ENCODE assay signal across 7 cellular contexts in the genomic region with DNA sequence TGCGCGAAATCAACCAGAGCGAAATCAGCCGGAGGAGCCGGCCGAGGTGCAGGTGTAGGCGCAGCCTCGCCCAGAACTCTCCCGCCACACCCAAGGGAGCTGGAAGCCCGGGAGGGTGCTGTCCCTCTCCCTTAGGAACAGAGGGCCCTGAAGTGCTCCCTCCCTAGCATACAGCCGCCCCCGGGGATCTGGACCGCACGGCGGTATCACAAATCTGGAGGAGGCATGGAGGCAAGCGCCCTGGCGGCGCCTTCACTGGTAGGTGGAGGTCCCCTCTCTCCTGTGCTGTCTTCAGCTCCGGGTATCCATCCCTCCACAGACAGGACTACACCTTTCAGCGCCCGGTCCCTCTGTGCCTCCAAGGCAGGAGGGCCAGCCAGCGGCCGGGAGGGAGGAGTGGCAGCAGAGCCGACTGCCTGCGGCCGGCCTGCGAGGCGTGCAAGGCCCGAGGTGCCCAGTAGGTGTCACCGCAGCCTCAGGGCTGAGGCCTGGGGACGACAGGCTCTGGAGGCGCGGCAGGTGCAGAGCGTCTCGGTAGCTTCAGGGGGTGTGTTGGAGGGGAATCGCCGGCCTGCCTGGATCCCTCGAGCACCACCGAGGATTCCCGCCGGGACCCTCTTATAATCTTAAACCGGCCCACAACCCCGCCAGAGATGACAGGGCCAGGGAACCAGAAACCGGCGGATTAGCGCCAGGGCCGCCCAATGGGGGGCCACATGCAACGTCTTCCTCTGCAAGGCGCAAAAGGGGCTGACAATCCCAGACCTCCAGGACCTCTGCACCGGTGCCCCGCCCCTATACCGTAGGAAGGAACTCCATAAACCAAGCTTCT. TPM values are rescaled to one million over a fixed set of nuclear protein-coding genes. Genes with fewer than 3 reads are reported as not detected.
DNase-seq lines count a peak whose midpoint lies in the region; ATAC-seq, FAIRE-seq and TF ChIP-seq lines count a peak whose summit lies in the region.

No MANE protein-coding gene starts in this region.

- TF ChIP-seq EP300 in HepG2 (IDR thresholded peaks at IDR 0.05; ENCODE audit: low read depth in 2 of 2, low read length in 2 of 2) (no peak), HepG2 (CRISPR knock-in tag; IDR thresholded peaks at IDR 0.05; ENCODE audit: borderline replicate concordance) (no peak)

- POLR2A ChIA-PET in HepG2 (lab: Yijun Ruan, JAX): interaction anchor here (0.9 to 4.5 kb wide), 11 partner anchors 13 to 237 kb away, joined by 3 to 38 read pairs (median 5); a partner anchor contains a TSS

- no peaks in the 10 kb centered on the region for H3K36me3 ChIP-seq in HepG2 (replicated peaks in 1 of 2; ENCODE audit: control insufficient read depth in 1 of 2, insufficient read depth in 2 of 2, low read length in 2 of 2)

- H3K27ac Mint-ChIP-seq in chondrocyte (ENCODE audit: unreplicated experiment): no peak overlapping the region

- no peak for TF ChIP-seq POLR2A in HepG2 (IDR thresholded peaks at IDR 0.05; ENCODE audit: insufficient read depth in 1 of 2, low read depth in 2 of 2, low read length in 2 of 2)

- intact Hi-C loops in HepG2 (cut with micrococcal nuclease; ENCODE audit: unreplicated experiment): loop anchor here (1.0 to 5.0 kb wide), 5 partner anchors 13 to 239 kb away; no protein-coding TSS in a partner anchor

- ATAC-seq in GM18511 (IDR thresholded peaks at IDR 0.05; ENCODE audit: unreplicated experiment) (peak; percentile 91), HG03025 (IDR thresholded peaks at IDR 0.05; ENCODE audit: low FRiP score, unreplicated experiment) (peak; percentile 72), HepG2 (peak; percentile 78)

- H3K4me1 Mint-ChIP-seq in chondrocyte (ENCODE audit: low read depth): peaks cover 21% of the 10 kb centered on the region

- H3K9me3 Mint-ChIP-seq in chondrocyte (ENCODE audit: low read depth): no peaks in the 10 kb centered on the region

- H3K4me1 ChIP-seq in HepG2 (ENCODE audit: insufficient read depth, low read length): peaks cover 23% of the 10 kb centered on the region

- peaks cover 56% of the 10 kb centered on the region for H3K27me3 Mint-ChIP-seq in chondrocyte (ENCODE audit: low read depth)

- DNase-seq in NCI-H2171 treated with DMSO at 0.1 percent for 48 hours (lab: John Stamatoyannopoulos, UW): peak; percentile 64
- DNase-seq in activated CD4-positive, alpha-beta T cell treated with anti-CD3 and anti-CD28 coated beads for 24 hours (ENCODE audit: low read depth in 2 of 2): peak; percentile 66 to 80
- DNase-seq in chondrocyte (ENCODE audit: low spot score): no peak
- peak; percentile 62 for DNase-seq in HepG2 (ENCODE audit: low spot score)
- DNase-seq in stimulated activated CD4-positive, alpha-beta T cell treated with anti-CD3 and anti-CD28 coated beads, Interleukin-4, amount 100 ng/mL, for 24 hours: peak; percentile 79

- TF ChIP-seq CTCF in chondrocyte (IDR thresholded peaks at IDR 0.05): peak; percentile 93
- peak; percentile 100 for TF ChIP-seq CTCF in HepG2 (CRISPR knock-in tag; IDR thresholded peaks at IDR 0.05)

- peak; percentile 100 for TF ChIP-seq RAD21 in HepG2 (CRISPR knock-in tag; IDR thresholded peaks at IDR 0.05)

- peak overlapping the region; percentile 93 for H3K4me2 ChIP-seq in HepG2 (ENCODE audit: low read depth, low read length)

- 39% methylated on average over 32 of the region's 52 CpGs for WGBS in HepG2 (ENCODE audit: low lambda C conversion rate)

- peak; percentile 62 for FAIRE-seq in HepG2 (lab: Jason Lieb, UNC)

- peaks cover 10% of the 10 kb centered on the region; the same call in 1 of the 2 replicates for H4K20me1 ChIP-seq in HepG2 (ENCODE audit: insufficient read depth, low read length)

- H3K9me3 ChIP-seq in HepG2 (ENCODE audit: low read length): no peaks in the 10 kb centered on the region

- H3K27me3 ChIP-seq in HepG2 (ENCODE audit: control insufficient read depth in 1 of 2, insufficient read depth in 2 of 2, low read length in 2 of 2): peaks cover 14 to 41% of the 10 kb centered on the region in 2 experiments; a peak in 4 of 5 replicates

- BruUV-seq in HepG2 (replicated peaks; lab: Mats Ljungman, UMichigan): no TSS peak

- H2AFZ ChIP-seq in HepG2 (ENCODE audit: low read length): no peak overlapping the region

- in situ Hi-C loops in HepG2 (cut with HindIII; ENCODE audit: extremely low pct_ligation_motif_present, low pct_unique_long_range_greater_than_20kb): loop anchor here (5.0 kb wide), 2 partner anchors 59 to 99 kb away; no protein-coding TSS in a partner anchor

- H3K4me3 ChIP-seq in HepG2 (replicated peaks in 1 of 3; ENCODE audit: insufficient read depth in 1 of 3, low read depth in 2 of 3, low read length in 3 of 3): peak overlapping the region; percentile 29 to 70 (median 50); a peak in 4 of 6 replicates

- no peak overlapping the region for H3K9ac ChIP-seq in HepG2 (ENCODE audit: insufficient read depth, low read depth, low read length)

- peak overlapping the region; percentile 25 for H3K4me3 Mint-ChIP-seq in chondrocyte (ENCODE audit: unreplicated experiment)

- H3K27ac ChIP-seq in HepG2 (ENCODE audit: extremely low read length, insufficient read depth, low read length): no peak overlapping the region

- H3K79me2 ChIP-seq in HepG2 (ENCODE audit: insufficient read depth, low read length): no peaks in the 10 kb centered on the region

- CTCF ChIA-PET in HepG2 (lab: Yijun Ruan, JAX; ENCODE audit: low intra/inter-chr PET ratio, low total read pairs): interaction anchor here (0.6 to 4.3 kb wide), 10 partner anchors 15 to 241 kb away, joined by 3 to 82 read pairs (median 6); a partner anchor contains a TSS

- H3K36me3 Mint-ChIP-seq in chondrocyte (ENCODE audit: low read depth): peaks cover 2% of the 10 kb centered on the region

RNA-seq across cellular contexts. Expression of a gene that starts 2.8 kb away (rescaled TPM):
- total RNA-seq in chondrocyte: 0.19 TPM in 1 of 3 replicates, not detected in the others
- total RNA-seq in HepG2 (2016; rRNA removed; fragmentation: Illumina TruSeq; extraction: Trizol): 0.15 and 0.42 TPM in 2 replicates
- total RNA-seq in HepG2 (2016; cell fraction: cytosol; rRNA removed; fragmentation: Illumina TruSeq; extraction: Trizol; ENCODE audit: low read depth): 0.20 TPM in 1 of 2 replicates, not detected in the other
- total RNA-seq in HepG2 (2016; cell fraction: insoluble cytoplasmic fraction; rRNA removed; fragmentation: Illumina TruSeq; extraction: Trizol): 0.31 and 0.39 TPM in 2 replicates
- total RNA-seq in HepG2 (2016; cell fraction: membrane; rRNA removed; fragmentation: Illumina TruSeq; extraction: Trizol): 0.28 and 0.31 TPM in 2 replicates
- total RNA-seq in HepG2 (2016; cell fraction: nucleus; rRNA removed; fragmentation: Illumina TruSeq; extraction: Trizol): 0.63 and 0.90 TPM in 2 replicates
- polyA plus RNA-seq in HepG2 (2011; rRNA removed): 0.10 TPM in 1 of 2 replicates, not detected in the other
- polyA plus RNA-seq in HepG2 (2011; cell fraction: cytosol; rRNA removed): 0.09 TPM in 2 replicates
- polyA plus RNA-seq in HepG2 (2011; cell fraction: nucleus; rRNA removed): 0.16 and 0.37 TPM in 2 replicates
- polyA plus RNA-seq in HepG2 (2012): 0.08 and 0.12 TPM in 2 replicates
- 0.11 and 0.16 TPM in 2 replicates for polyA plus RNA-seq in HepG2 (2016; cell fraction: cytosol; fragmentation: Illumina TruSeq; extraction: Trizol; ENCODE audit: low read depth)
- 0.30 and 0.58 TPM in 2 replicates for polyA plus RNA-seq in HepG2 (2016; cell fraction: insoluble cytoplasmic fraction; fragmentation: Illumina TruSeq; extraction: Trizol; ENCODE audit: low read depth)
- 0.41 and 0.43 TPM in 2 replicates for polyA plus RNA-seq in HepG2 (2016; cell fraction: membrane; fragmentation: Illumina TruSeq; extraction: Trizol; ENCODE audit: low read depth)
- polyA plus RNA-seq in HepG2 (2016; cell fraction: nucleus; fragmentation: Illumina TruSeq; extraction: Trizol; ENCODE audit: insufficient read depth, low read depth): 0.81 and 1.1 TPM in 2 replicates
- 0.26 TPM in 1 of 2 replicates, not detected in the other for polyA minus RNA-seq in HepG2 (2011; rRNA and poly(A)+ RNA removed; ENCODE audit: low replicate concordance)
- polyA minus RNA-seq in HepG2 (2011; cell fraction: cytosol; rRNA and poly(A)+ RNA removed): not detected in 2 replicates
- 0.26 and 0.50 TPM in 2 replicates for polyA minus RNA-seq in HepG2 (2011; cell fraction: nucleus; rRNA and poly(A)+ RNA removed)

RNA-seq across cellular contexts. Expression of a gene that starts 16.6 kb away (rescaled TPM):
- total RNA-seq in chondrocyte (not detected in 3 replicates), HepG2 (2016; rRNA removed; fragmentation: Illumina TruSeq; extraction: Trizol) (not detected in 2 replicates)
- total RNA-seq in HepG2 (2016; cell fraction: cytosol; rRNA removed; fragmentation: Illumina TruSeq; extraction: Trizol; ENCODE audit: low read depth): not detected in 2 replicates
- total RNA-seq in HepG2 (2016; cell fraction: insoluble cytoplasmic fraction; rRNA removed; fragmentation: Illumina TruSeq; extraction: Trizol): not detected in 2 replicates
- total RNA-seq in HepG2 (2016; cell fraction: membrane; rRNA removed; fragmentation: Illumina TruSeq; extraction: Trizol): not detected in 2 replicates
- not detected in 2 replicates for total RNA-seq in HepG2 (2016; cell fraction: nucleus; rRNA removed; fragmentation: Illumina TruSeq; extraction: Trizol)
- polyA plus RNA-seq in HepG2 (2011; rRNA removed): 0.03 and 0.05 TPM in 2 replicates
- polyA plus RNA-seq in HepG2 (2011; cell fraction: cytosol; rRNA removed): 0.03 TPM in 2 replicates
- 0.17 and 0.18 TPM in 2 replicates for polyA plus RNA-seq in HepG2 (2011; cell fraction: nucleus; rRNA removed)
- 0.09 TPM in 1 of 2 replicates, not detected in the other for polyA plus RNA-seq in HepG2 (2012)
- polyA plus RNA-seq in HepG2 (2016; cell fraction: cytosol; fragmentation: Illumina TruSeq; extraction: Trizol; ENCODE audit: low read depth): not detected in 2 replicates
- not detected in 2 replicates for polyA plus RNA-seq in HepG2 (2016; cell fraction: insoluble cytoplasmic fraction; fragmentation: Illumina TruSeq; extraction: Trizol; ENCODE audit: low read depth)
- polyA plus RNA-seq in HepG2 (2016; cell fraction: membrane; fragmentation: Illumina TruSeq; extraction: Trizol; ENCODE audit: low read depth): not detected in 2 replicates
- polyA plus RNA-seq in HepG2 (2016; cell fraction: nucleus; fragmentation: Illumina TruSeq; extraction: Trizol; ENCODE audit: insufficient read depth, low read depth): not detected in 2 replicates
- polyA minus RNA-seq in HepG2 (2011; rRNA and poly(A)+ RNA removed; ENCODE audit: low replicate concordance): not detected in 2 replicates
- polyA minus RNA-seq in HepG2 (2011; cell fraction: cytosol; rRNA and poly(A)+ RNA removed): not detected in 2 replicates
- polyA minus RNA-seq in HepG2 (2011; cell fraction: nucleus; rRNA and poly(A)+ RNA removed): not detected in 2 replicates
